ENCODE assay signal across 1 cellular context in the genomic region with DNA sequence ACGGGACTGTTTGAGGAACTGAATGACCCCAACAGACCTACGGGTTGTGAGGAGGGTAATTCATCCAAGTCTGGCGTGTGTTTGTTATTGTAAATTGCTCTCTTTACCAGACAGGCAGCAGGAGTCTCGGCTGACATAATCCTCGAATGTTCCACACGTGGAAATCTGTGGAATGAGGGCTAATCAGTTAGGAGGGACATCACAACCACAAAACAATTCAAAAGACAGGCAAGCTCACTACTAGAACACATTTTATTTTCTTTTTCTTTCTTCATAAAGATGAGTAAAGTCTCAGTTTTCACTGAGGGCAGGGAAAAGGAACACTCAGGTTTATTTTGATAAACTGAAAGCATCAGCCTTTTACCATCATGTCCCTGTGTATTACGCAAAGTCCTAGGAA.
TF ChIP-seq lines count a peak whose summit lies in the region.

No MANE protein-coding gene starts in this region.

TF ChIP-seq in A549, 52 proteins besides CTCF, POLR2A, EP300 and RAD21 (continued from another document):
- TF ChIP-seq TP53 (CRISPR knock-in tag; IDR thresholded peaks at IDR 0.05) (no peak), JUN (IDR thresholded peaks at IDR 0.05) (no peak), BHLHE40 (IDR thresholded peaks at IDR 0.05; ENCODE audit: low read depth, low read length) (no peak), CEBPB (IDR thresholded peaks at IDR 0.05) (no peak), ZFP36 (IDR thresholded peaks at IDR 0.05; ENCODE audit: borderline replicate concordance, partially characterized antibody) (no peak), HOXB5 (CRISPR knock-in tag; IDR thresholded peaks at IDR 0.05) (no peak), ZC3H11A (IDR thresholded peaks at IDR 0.05) (no peak), JUNB (IDR thresholded peaks at IDR 0.05) (no peak), CHD4 (IDR thresholded peaks at IDR 0.05; ENCODE audit: borderline replicate concordance) (no peak), CBX2 (IDR thresholded peaks at IDR 0.05; ENCODE audit: borderline replicate concordance, low read depth) (no peak), ESRRA (IDR thresholded peaks at IDR 0.05; ENCODE audit: borderline replicate concordance, low read length) (no peak)
- TF ChIP-seq, protein P1, sequence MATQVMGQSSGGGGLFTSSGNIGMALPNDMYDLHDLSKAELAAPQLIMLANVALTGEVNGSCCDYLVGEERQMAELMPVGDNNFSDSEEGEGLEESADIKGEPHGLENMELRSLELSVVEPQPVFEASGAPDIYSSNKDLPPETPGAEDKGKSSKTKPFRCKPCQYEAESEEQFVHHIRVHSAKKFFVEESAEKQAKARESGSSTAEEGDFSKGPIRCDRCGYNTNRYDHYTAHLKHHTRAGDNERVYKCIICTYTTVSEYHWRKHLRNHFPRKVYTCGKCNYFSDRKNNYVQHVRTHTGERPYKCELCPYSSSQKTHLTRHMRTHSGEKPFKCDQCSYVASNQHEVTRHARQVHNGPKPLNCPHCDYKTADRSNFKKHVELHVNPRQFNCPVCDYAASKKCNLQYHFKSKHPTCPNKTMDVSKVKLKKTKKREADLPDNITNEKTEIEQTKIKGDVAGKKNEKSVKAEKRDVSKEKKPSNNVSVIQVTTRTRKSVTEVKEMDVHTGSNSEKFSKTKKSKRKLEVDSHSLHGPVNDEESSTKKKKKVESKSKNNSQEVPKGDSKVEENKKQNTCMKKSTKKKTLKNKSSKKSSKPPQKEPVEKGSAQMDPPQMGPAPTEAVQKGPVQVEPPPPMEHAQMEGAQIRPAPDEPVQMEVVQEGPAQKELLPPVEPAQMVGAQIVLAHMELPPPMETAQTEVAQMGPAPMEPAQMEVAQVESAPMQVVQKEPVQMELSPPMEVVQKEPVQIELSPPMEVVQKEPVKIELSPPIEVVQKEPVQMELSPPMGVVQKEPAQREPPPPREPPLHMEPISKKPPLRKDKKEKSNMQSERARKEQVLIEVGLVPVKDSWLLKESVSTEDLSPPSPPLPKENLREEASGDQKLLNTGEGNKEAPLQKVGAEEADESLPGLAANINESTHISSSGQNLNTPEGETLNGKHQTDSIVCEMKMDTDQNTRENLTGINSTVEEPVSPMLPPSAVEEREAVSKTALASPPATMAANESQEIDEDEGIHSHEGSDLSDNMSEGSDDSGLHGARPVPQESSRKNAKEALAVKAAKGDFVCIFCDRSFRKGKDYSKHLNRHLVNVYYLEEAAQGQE (IDR thresholded peaks at IDR 0.05), result no peak
